ENCODE assay signal across 17 cellular contexts in the genomic region with DNA sequence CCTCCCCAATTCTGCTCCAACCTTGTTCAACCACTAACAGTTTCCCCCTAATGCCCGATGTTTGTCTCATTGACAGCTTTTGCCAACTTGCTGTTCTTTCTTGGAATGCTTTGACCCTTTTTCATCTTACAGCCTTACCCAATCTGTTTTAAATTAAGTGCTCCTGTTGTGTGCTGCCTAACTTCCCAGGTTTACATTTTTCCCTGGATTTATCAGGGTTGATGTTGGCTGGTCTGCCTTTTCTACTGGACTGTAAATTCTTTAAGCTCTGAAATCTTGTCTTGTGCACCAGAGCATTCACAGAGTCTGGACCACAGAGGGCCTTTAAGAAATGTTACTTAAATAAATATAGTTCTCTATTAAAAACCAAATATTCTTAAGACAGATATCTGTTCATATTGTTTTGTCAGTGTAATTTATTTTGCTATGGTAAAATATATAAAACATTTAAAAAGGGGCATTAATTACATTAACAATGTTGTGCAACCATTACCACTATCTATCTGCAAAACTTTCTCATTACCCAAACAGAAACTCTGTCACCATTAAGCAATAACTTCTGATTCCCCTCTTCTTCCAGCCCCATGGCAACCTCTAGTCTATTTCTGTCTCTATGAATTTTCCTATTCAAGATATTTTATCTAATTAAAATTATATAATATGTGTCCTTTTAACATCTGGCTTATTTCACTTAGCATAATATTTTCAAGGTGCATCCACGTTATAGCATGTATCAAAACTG.
"Had no signal": no experiment of that assay in that cellular context is flagged by ENCODE, and none has a peak within 500 bp of the region (broad histone marks: within the 10 kb centered on the region; RNA-seq: fewer than 3 reads in every experiment).

No MANE protein-coding gene starts in this region.

- H3K4me1 Mint-ChIP-seq: nephron had no signal

- H3K4me3 Mint-ChIP-seq: activated B cell treated with CpG ODN at 0.5 μM for 24 hours; activated CD4-positive, alpha-beta T cell treated with anti-CD3 and anti-CD28 coated beads, Interleukin-2, amount 10 ng/mL, durations not matched to agents 7 days and 5 days; nephron; type B pancreatic cell had no signal

- H3K27me3 Mint-ChIP-seq: activated B cell treated with CpG ODN at 0.5 μM for 24 hours; activated CD4-positive, alpha-beta T cell treated with anti-CD3 and anti-CD28 coated beads, Interleukin-2, amount 10 ng/mL, durations not matched to agents 7 days and 5 days; type B pancreatic cell had no signal

- H3K27ac Mint-ChIP-seq: activated B cell treated with CpG ODN at 0.5 μM for 24 hours; activated CD4-positive, alpha-beta T cell treated with anti-CD3 and anti-CD28 coated beads, Interleukin-2, amount 10 ng/mL, durations not matched to agents 7 days and 5 days; activated naive CD4-positive, alpha-beta T cell treated with anti-CD3 and anti-CD28 coated beads, Interleukin-2, amount 50 U/mL, for 72 hours; nephron; type B pancreatic cell had no signal

- DNase-seq: activated B cell treated with CpG ODN at 0.5 μM for 24 hours; activated CD4-positive, alpha-beta T cell treated with anti-CD3 and anti-CD28 coated beads, Interleukin-2, amount 10 ng/mL, durations not matched to agents 7 days and 5 days; activated effector memory CD4-positive, alpha-beta T cell treated with anti-CD3 and anti-CD28 coated beads, Interleukin-2, amount 50 U/mL, for 16 hours; activated T-cell treated with anti-CD3 and anti-CD28 coated beads, Interleukin-2, amount 50 U/mL, for 1 hour; dermis blood vessel endothelial cell; foreskin melanocyte; head of caudate nucleus; mammary epithelial cell; mucosa of descending colon; psoas muscle; stimulated activated CD4-positive, alpha-beta T cell treated with anti-CD3 and anti-CD28 coated beads, Interleukin-2, amount 100 ng/mL, for 24 hours; stimulated activated naive CD4-positive, alpha-beta T cell treated with Interleukin-2 at 50 U/mL for 16 hours; T-helper 2 cell had no signal

- ATAC-seq: activated naive CD4-positive, alpha-beta T cell treated with anti-CD3 and anti-CD28 coated beads, Interleukin-2, amount 50 U/mL, for 72 hours; mucosa of descending colon; psoas muscle; sciatic nerve had no signal

- H3K4me1 ChIP-seq: psoas muscle had no signal

- H3K4me3 ChIP-seq: mucosa of descending colon, psoas muscle had no signal

- H3K27ac ChIP-seq: psoas muscle had no signal
